In the genomic region with DNA sequence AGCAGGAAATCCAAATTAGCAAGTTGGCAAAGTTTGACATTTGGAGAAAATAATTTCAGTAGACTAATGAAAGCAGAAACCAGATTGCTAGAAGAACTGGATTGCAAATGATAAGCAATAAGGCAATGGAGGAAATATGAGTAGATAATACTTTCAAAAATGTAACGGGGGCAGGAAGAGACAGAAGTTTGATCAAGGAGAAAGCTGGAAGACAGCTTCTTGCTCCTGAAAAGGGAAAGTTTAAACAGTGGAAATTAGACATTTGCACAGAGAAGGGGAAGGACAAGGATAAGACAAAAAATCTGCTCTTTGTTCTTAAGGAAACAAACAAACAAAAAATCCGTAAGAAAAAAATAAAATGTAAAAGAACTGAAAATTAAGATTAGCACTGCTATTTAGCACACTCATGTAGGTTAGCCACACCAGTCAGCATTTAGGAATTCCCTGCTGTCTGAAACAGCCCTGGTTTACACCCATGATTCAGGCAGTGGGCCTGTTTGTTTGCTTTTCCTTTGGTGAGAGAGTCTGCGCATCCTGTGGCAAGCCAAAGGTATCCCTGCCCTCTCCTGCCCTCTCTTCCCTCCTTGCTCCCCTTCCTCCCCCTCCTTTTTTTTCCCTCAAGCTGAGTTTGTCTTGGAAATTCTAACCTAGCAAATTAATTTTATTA, we compare ENCODE assay signal across 8 cellular contexts.
A peak's percentile ranks its signal among the peaks of the same experiment; 100 is the strongest.
DNase-seq lines count a peak whose midpoint lies in the region; ATAC-seq and TF ChIP-seq lines count a peak whose summit lies in the region.

No MANE protein-coding gene starts in this region.

- no peak for TF ChIP-seq CTCF in osteocyte (IDR thresholded peaks at IDR 0.05)

- H3K27ac ChIP-seq in epithelial cell of prostate, result peak overlapping the region; percentile 90

- peaks cover 3% of the 10 kb centered on the region for H3K9me3 Mint-ChIP-seq in osteocyte (ENCODE audit: unreplicated experiment)
- peaks cover 0 to 4% (median 0%) of the 10 kb centered on the region in 6 donors for H3K9me3 Mint-ChIP-seq in immature natural killer cell

- peak; percentile 88 for DNase-seq in EL
- peak; percentile 11 for DNase-seq in NCI-H69 (lab: John Stamatoyannopoulos, UW)
- DNase-seq in epithelial cell of prostate (ENCODE audit: low read depth, low spot score), result peak; percentile 82
- DNase-seq in osteocyte (ENCODE audit: extremely low spot score, unreplicated experiment), result no peak
- no peak for DNase-seq in COLO829 (ENCODE audit: low spot score)
- no peak for DNase-seq in immature natural killer cell
- DNase-seq in NCI-H187 (lab: John Stamatoyannopoulos, UW), result no peak

- H3K27me3 Mint-ChIP-seq in osteocyte (ENCODE audit: unreplicated experiment) (no peaks in the 10 kb centered on the region), immature natural killer cell (ENCODE audit: low read depth in 3 of 3) (peaks cover 1 to 7% (median 2%) of the 10 kb centered on the region in 3 donors)

- H3K27ac Mint-ChIP-seq in osteocyte (ENCODE audit: unreplicated experiment) (peak overlapping the region; percentile 63), immature natural killer cell (no peak overlapping the region)

- H3K4me3 Mint-ChIP-seq in osteocyte (ENCODE audit: unreplicated experiment) (no peak overlapping the region), immature natural killer cell (no peak overlapping the region)

- H3K36me3 Mint-ChIP-seq in osteocyte (ENCODE audit: unreplicated experiment) (no peaks in the 10 kb centered on the region), immature natural killer cell (peaks cover 0 to 3% (median 0%) of the 10 kb centered on the region in 3 donors)

- H3K4me1 Mint-ChIP-seq in osteocyte (ENCODE audit: unreplicated experiment) (peaks cover 39% of the 10 kb centered on the region), immature natural killer cell (no peaks in the 10 kb centered on the region)

- no peak for ATAC-seq in GM19351 (IDR thresholded peaks at IDR 0.05; ENCODE audit: unreplicated experiment)

Comparison
In these comparisons a context has a peak if more than half of its experiments do, and no peak if none do; other contexts are left out.
1. DNase-seq: peak in EL (single experiment), NCI-H69 (single experiment) and epithelial cell of prostate (single experiment); none in osteocyte (single experiment), COLO829 (single experiment), immature natural killer cell (0 of 3) and NCI-H187 (0 of 2).